ENCODE assay signal across 1 cellular context in the genomic region with DNA sequence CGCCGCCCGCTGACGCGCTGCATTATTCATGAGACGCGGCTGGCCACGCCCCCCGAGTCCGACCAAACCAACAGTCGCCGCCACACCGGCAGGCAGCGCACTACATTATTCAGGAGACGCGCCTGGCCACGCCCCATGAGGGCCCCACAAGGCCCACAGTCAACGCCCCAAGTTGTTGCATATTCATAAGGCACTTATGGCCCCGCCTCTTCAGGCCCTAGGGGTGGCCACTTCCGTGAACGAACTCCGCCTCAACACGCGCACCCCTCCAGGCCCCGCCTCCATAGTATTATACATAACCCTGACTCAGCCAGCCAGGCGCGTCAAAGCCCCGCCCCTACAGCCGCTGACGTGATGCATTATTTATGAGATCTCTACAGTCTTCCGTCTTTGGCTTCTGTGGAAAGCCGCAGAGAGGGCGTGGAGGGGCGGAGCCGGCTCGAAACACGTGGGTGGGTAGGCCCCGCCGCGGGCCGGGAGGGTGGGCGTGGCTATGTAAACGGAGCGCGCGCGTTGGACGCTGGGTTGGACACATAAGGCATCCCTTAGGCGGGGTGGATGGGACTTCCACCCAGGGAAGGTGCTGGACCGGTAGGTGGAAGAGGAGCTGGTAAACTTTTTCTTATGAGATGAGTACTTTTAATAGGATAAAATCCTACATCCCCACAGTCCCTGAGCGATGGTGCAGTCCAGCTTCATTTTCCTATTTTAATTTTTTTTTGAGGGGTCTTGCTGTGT.
A peak's percentile ranks its signal among the peaks of the same experiment; 100 is the strongest.
TF ChIP-seq lines count a peak whose summit lies in the region.

No MANE protein-coding gene starts in this region.

TF ChIP-seq in HepG2, 621 proteins besides CTCF, POLR2A, EP300 and RAD21 (continued from another document and continues in another):
- TF ChIP-seq, protein P1, sequence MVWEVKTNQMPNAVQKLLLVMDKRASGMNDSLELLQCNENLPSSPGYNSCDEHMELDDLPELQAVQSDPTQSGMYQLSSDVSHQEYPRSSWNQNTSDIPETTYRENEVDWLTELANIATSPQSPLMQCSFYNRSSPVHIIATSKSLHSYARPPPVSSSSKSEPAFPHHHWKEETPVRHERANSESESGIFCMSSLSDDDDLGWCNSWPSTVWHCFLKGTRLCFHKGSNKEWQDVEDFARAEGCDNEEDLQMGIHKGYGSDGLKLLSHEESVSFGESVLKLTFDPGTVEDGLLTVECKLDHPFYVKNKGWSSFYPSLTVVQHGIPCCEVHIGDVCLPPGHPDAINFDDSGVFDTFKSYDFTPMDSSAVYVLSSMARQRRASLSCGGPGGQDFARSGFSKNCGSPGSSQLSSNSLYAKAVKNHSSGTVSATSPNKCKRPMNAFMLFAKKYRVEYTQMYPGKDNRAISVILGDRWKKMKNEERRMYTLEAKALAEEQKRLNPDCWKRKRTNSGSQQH (CRISPR knock-in tag; IDR thresholded peaks at IDR 0.05; ENCODE audit: low read depth) = no peak
- TF ChIP-seq, protein P2, sequence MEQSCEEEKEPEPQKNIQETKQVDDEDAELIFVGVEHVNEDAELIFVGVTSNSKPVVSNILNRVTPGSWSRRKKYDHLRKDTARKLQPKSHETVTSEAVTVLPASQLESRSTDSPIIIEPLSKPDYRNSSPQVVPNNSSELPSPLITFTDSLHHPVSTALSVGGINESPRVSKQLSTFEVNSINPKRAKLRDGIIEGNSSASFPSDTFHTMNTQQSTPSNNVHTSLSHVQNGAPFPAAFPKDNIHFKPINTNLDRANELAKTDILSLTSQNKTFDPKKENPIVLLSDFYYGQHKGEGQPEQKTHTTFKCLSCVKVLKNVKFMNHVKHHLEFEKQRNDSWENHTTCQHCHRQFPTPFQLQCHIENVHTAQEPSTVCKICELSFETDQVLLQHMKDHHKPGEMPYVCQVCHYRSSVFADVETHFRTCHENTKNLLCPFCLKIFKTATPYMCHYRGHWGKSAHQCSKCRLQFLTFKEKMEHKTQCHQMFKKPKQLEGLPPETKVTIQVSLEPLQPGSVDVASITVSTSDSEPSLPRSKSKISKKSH (CRISPR knock-in tag; IDR thresholded peaks at IDR 0.05; ENCODE audit: borderline replicate concordance) = 0 out of 2 replicates have a peak, but pooled peaks have one; percentile 0
- no peak for TF ChIP-seq ZNF430 (CRISPR knock-in tag; IDR thresholded peaks at IDR 0.05)
- no peak for TF ChIP-seq RNF2 (conservative IDR thresholded peaks at IDR 0.05; ENCODE audit: low read depth)
- no peak for TF ChIP-seq ZNF274 (CRISPR knock-in tag; IDR thresholded peaks at IDR 0.05)
- TF ChIP-seq MTF2 (CRISPR knock-in tag; IDR thresholded peaks at IDR 0.05; ENCODE audit: borderline replicate concordance) = no peak
- TF ChIP-seq, protein P3, sequence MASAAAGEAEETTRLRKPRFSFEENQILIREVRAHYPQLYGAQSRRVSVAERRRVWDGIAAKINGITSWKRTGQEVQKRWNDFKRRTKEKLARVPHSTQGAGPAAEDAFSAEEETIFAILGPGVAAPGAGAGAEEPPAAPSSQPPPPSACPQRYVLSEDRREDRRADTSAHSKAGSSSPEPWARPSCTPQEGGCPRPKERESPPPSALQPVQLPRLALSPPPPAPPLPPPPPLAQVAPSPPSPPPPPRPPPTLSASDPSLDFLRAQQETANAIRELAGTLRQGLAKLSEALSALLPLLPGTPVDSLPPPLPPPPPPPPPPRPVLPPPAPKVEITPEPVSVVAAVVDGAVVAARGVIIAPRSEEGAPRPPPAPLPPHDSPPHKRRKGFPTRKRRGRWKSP (CRISPR knock-in tag; IDR thresholded peaks at IDR 0.05) = no peak
- TF ChIP-seq, protein P4, sequence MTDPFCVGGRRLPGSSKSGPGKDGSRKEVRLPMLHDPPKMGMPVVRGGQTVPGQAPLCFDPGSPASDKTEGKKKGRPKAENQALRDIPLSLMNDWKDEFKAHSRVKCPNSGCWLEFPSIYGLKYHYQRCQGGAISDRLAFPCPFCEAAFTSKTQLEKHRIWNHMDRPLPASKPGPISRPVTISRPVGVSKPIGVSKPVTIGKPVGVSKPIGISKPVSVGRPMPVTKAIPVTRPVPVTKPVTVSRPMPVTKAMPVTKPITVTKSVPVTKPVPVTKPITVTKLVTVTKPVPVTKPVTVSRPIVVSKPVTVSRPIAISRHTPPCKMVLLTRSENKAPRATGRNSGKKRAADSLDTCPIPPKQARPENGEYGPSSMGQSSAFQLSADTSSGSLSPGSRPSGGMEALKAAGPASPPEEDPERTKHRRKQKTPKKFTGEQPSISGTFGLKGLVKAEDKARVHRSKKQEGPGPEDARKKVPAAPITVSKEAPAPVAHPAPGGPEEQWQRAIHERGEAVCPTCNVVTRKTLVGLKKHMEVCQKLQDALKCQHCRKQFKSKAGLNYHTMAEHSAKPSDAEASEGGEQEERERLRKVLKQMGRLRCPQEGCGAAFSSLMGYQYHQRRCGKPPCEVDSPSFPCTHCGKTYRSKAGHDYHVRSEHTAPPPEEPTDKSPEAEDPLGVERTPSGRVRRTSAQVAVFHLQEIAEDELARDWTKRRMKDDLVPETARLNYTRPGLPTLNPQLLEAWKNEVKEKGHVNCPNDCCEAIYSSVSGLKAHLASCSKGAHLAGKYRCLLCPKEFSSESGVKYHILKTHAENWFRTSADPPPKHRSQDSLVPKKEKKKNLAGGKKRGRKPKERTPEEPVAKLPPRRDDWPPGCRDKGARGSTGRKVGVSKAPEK (CRISPR knock-in tag; IDR thresholded peaks at IDR 0.05; ENCODE audit: borderline replicate concordance) = no peak
- no peak for TF ChIP-seq CENPX (CRISPR knock-in tag; IDR thresholded peaks at IDR 0.05)
- TF ChIP-seq PLRG1 (conservative IDR thresholded peaks at IDR 0.05) = no peak
- 0 out of 2 replicates have a peak, but pooled peaks have one; percentile 50 for TF ChIP-seq ZNF670 (CRISPR knock-in tag; IDR thresholded peaks at IDR 0.05; ENCODE audit: borderline replicate concordance)
- no peak for TF ChIP-seq ZNF678 (CRISPR knock-in tag; IDR thresholded peaks at IDR 0.05)
- TF ChIP-seq ZNF12 (CRISPR knock-in tag; IDR thresholded peaks at IDR 0.05) = no peak
- TF ChIP-seq, protein P5, sequence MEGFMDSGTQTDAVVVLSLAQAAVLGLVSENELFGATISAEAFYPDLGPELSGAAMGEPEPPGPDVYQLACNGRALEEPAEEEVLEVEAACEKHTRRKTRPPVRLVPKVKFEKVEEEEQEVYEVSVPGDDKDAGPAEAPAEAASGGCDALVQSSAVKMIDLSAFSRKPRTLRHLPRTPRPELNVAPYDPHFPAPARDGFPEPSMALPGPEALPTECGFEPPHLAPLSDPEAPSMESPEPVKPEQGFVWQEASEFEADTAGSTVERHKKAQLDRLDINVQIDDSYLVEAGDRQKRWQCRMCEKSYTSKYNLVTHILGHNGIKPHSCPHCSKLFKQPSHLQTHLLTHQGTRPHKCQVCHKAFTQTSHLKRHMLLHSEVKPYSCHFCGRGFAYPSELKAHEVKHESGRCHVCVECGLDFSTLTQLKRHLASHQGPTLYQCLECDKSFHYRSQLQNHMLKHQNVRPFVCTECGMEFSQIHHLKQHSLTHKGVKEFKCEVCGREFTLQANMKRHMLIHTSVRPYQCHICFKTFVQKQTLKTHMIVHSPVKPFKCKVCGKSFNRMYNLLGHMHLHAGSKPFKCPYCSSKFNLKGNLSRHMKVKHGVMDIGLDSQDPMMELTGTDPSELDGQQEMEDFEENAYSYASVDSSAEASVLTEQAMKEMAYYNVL (CRISPR knock-in tag; IDR thresholded peaks at IDR 0.05; ENCODE audit: borderline replicate concordance) = no peak; the same call in 1 of the 2 replicates
- peak; percentile 30; the same call in 1 of the 2 replicates for TF ChIP-seq TGIF2 (CRISPR knock-in tag; IDR thresholded peaks at IDR 0.05)
- TF ChIP-seq, protein P6, sequence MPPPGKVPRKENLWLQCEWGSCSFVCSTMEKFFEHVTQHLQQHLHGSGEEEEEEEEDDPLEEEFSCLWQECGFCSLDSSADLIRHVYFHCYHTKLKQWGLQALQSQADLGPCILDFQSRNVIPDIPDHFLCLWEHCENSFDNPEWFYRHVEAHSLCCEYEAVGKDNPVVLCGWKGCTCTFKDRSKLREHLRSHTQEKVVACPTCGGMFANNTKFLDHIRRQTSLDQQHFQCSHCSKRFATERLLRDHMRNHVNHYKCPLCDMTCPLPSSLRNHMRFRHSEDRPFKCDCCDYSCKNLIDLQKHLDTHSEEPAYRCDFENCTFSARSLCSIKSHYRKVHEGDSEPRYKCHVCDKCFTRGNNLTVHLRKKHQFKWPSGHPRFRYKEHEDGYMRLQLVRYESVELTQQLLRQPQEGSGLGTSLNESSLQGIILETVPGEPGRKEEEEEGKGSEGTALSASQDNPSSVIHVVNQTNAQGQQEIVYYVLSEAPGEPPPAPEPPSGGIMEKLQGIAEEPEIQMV (CRISPR knock-in tag; IDR thresholded peaks at IDR 0.05; ENCODE audit: low read depth) = no peak
- TF ChIP-seq, protein P7, sequence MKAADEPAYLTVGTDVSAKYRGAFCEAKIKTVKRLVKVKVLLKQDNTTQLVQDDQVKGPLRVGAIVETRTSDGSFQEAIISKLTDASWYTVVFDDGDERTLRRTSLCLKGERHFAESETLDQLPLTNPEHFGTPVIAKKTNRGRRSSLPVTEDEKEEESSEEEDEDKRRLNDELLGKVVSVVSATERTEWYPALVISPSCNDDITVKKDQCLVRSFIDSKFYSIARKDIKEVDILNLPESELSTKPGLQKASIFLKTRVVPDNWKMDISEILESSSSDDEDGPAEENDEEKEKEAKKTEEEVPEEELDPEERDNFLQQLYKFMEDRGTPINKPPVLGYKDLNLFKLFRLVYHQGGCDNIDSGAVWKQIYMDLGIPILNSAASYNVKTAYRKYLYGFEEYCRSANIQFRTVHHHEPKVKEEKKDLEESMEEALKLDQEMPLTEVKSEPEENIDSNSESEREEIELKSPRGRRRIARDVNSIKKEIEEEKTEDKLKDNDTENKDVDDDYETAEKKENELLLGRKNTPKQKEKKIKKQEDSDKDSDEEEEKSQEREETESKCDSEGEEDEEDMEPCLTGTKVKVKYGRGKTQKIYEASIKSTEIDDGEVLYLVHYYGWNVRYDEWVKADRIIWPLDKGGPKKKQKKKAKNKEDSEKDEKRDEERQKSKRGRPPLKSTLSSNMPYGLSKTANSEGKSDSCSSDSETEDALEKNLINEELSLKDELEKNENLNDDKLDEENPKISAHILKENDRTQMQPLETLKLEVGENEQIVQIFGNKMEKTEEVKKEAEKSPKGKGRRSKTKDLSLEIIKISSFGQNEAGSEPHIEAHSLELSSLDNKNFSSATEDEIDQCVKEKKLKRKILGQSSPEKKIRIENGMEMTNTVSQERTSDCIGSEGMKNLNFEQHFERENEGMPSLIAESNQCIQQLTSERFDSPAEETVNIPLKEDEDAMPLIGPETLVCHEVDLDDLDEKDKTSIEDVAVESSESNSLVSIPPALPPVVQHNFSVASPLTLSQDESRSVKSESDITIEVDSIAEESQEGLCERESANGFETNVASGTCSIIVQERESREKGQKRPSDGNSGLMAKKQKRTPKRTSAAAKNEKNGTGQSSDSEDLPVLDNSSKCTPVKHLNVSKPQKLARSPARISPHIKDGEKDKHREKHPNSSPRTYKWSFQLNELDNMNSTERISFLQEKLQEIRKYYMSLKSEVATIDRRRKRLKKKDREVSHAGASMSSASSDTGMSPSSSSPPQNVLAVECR (CRISPR knock-in tag; IDR thresholded peaks at IDR 0.05; ENCODE audit: borderline replicate concordance) = peak; percentile 54; the same call in 1 of the 2 replicates
- TF ChIP-seq, protein P8, sequence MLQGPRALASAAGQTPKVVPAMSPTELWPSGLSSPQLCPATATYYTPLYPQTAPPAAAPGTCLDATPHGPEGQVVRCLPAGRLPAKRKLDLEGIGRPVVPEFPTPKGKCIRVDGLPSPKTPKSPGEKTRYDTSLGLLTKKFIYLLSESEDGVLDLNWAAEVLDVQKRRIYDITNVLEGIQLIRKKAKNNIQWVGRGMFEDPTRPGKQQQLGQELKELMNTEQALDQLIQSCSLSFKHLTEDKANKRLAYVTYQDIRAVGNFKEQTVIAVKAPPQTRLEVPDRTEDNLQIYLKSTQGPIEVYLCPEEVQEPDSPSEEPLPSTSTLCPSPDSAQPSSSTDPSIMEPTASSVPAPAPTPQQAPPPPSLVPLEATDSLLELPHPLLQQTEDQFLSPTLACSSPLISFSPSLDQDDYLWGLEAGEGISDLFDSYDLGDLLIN (CRISPR knock-in tag; IDR thresholded peaks at IDR 0.05; ENCODE audit: borderline replicate concordance) = no peak
- TF ChIP-seq, protein P9, sequence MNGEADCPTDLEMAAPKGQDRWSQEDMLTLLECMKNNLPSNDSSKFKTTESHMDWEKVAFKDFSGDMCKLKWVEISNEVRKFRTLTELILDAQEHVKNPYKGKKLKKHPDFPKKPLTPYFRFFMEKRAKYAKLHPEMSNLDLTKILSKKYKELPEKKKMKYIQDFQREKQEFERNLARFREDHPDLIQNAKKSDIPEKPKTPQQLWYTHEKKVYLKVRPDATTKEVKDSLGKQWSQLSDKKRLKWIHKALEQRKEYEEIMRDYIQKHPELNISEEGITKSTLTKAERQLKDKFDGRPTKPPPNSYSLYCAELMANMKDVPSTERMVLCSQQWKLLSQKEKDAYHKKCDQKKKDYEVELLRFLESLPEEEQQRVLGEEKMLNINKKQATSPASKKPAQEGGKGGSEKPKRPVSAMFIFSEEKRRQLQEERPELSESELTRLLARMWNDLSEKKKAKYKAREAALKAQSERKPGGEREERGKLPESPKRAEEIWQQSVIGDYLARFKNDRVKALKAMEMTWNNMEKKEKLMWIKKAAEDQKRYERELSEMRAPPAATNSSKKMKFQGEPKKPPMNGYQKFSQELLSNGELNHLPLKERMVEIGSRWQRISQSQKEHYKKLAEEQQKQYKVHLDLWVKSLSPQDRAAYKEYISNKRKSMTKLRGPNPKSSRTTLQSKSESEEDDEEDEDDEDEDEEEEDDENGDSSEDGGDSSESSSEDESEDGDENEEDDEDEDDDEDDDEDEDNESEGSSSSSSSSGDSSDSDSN (CRISPR knock-in tag; IDR thresholded peaks at IDR 0.05) = no peak
- TF ChIP-seq PPARG (CRISPR knock-in tag; conservative IDR thresholded peaks at IDR 0.05) = no peak
- TF ChIP-seq ZNF256 (CRISPR knock-in tag; conservative IDR thresholded peaks at IDR 0.05) = no peak
- no peak for TF ChIP-seq ONECUT2 (CRISPR knock-in tag; IDR thresholded peaks at IDR 0.05)
- TF ChIP-seq PHF8 (CRISPR knock-in tag; IDR thresholded peaks at IDR 0.05) = no peak
- TF ChIP-seq ZNF839 (CRISPR knock-in tag; IDR thresholded peaks at IDR 0.05; ENCODE audit: borderline replicate concordance) = no peak
- peak; percentile 67 for TF ChIP-seq FOSL2 (CRISPR knock-in tag; IDR thresholded peaks at IDR 0.05)
- TF ChIP-seq, protein P10, sequence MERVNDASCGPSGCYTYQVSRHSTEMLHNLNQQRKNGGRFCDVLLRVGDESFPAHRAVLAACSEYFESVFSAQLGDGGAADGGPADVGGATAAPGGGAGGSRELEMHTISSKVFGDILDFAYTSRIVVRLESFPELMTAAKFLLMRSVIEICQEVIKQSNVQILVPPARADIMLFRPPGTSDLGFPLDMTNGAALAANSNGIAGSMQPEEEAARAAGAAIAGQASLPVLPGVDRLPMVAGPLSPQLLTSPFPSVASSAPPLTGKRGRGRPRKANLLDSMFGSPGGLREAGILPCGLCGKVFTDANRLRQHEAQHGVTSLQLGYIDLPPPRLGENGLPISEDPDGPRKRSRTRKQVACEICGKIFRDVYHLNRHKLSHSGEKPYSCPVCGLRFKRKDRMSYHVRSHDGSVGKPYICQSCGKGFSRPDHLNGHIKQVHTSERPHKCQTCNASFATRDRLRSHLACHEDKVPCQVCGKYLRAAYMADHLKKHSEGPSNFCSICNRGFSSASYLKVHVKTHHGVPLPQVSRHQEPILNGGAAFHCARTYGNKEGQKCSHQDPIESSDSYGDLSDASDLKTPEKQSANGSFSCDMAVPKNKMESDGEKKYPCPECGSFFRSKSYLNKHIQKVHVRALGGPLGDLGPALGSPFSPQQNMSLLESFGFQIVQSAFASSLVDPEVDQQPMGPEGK (CRISPR knock-in tag; IDR thresholded peaks at IDR 0.05) = no peak
- TF ChIP-seq, protein P11, sequence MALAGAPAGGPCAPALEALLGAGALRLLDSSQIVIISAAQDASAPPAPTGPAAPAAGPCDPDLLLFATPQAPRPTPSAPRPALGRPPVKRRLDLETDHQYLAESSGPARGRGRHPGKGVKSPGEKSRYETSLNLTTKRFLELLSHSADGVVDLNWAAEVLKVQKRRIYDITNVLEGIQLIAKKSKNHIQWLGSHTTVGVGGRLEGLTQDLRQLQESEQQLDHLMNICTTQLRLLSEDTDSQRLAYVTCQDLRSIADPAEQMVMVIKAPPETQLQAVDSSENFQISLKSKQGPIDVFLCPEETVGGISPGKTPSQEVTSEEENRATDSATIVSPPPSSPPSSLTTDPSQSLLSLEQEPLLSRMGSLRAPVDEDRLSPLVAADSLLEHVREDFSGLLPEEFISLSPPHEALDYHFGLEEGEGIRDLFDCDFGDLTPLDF (CRISPR knock-in tag; IDR thresholded peaks at IDR 0.05) = peak; percentile 1; the same call in 1 of the 2 replicates
